ENCODE assay signal across 11 cellular contexts in genomic region chr12:41368006-41368405, GRCh38.
A peak's percentile ranks its signal among the peaks of the same experiment; 100 is the strongest.
DNase-seq lines count a peak whose midpoint lies in the region; ATAC-seq, FAIRE-seq and TF ChIP-seq lines count a peak whose summit lies in the region.
"Had no signal": no experiment of that assay in that cellular context is flagged by ENCODE, and none has a peak within 500 bp of the region (broad histone marks: within the 10 kb centered on the region; RNA-seq: fewer than 3 reads in every experiment).

No MANE protein-coding gene starts in this region.

- H3K4me2 ChIP-seq in OCI-LY3 (ENCODE audit: low read length), result no peak overlapping the region

- intact Hi-C loops in Caco-2 (cut with micrococcal nuclease; ENCODE audit: unreplicated experiment), result loop anchor here (1.0 kb wide), 1 partner anchor 295 kb away; no protein-coding TSS in a partner anchor

- H3K9ac ChIP-seq in OCI-LY3 (ENCODE audit: low read length), result no peak overlapping the region

- no peaks in the 10 kb centered on the region for H3K36me3 ChIP-seq in OCI-LY3 (replicated peaks; ENCODE audit: low read depth, low read length)
- H3K36me3 ChIP-seq in Caco-2 (ENCODE audit: control insufficient read depth, insufficient read depth, low read length), result no peaks in the 10 kb centered on the region
- H3K36me3 ChIP-seq: tibial artery had no signal

- TF ChIP-seq CTCF in AG04450 (IDR thresholded peaks at IDR 0.05; ENCODE audit: low read depth, low read length) (peak; percentile 28; the same call in 1 of the 2 replicates), GM12875 (IDR thresholded peaks at IDR 0.05; ENCODE audit: borderline replicate concordance, insufficient read depth, low read depth, low read length) (peak; percentile 15; the same call in 1 of the 2 replicates), OCI-LY3 (IDR thresholded peaks at IDR 0.05; ENCODE audit: low read depth, low read length) (peak; percentile 56), epithelial cell of esophagus (IDR thresholded peaks at IDR 0.05; ENCODE audit: insufficient read depth, low read depth, low read length, missing control alignments) (peak; percentile 51), Caco-2 (IDR thresholded peaks at IDR 0.05; ENCODE audit: insufficient read depth in 1 of 2, low read depth in 1 of 2, low read length in 1 of 2, severe bottlenecking in 1 of 2, unreplicated experiment in 1 of 2) (no peak)

- H4K20me1 ChIP-seq in OCI-LY3 (ENCODE audit: insufficient read depth, low read length), result no peaks in the 10 kb centered on the region

- no peak overlapping the region for H3K27ac Mint-ChIP-seq in Caco-2 (ENCODE audit: unreplicated experiment)
- H3K27ac Mint-ChIP-seq in activated CD8-positive, alpha-beta T cell treated with anti-CD3 and anti-CD28 coated beads, Interleukin-2, amount 10 ng/mL, durations not matched to agents 7 days and 5 days, result no peak overlapping the region
- H3K27ac Mint-ChIP-seq: CD4-positive, CD25-positive, alpha-beta regulatory T cell had no signal

- POLR2A ChIA-PET in AG04450 (lab: Yijun Ruan, JAX), result no interaction called here
- POLR2A ChIA-PET in Caco-2 (lab: Charles Lee), result no interaction called here
- POLR2A ChIA-PET in activated CD8-positive, alpha-beta T cell treated with anti-CD3 and anti-CD28 coated beads, Interleukin-2, amount 10 ng/mL, durations not matched to agents 7 days and 5 days (lab: Charles Lee), result no interaction called here

- BruUV-seq in Caco-2 (replicated peaks; lab: Mats Ljungman, UMichigan), result no TSS peak

- H3K27ac ChIP-seq in AG04450 (ENCODE audit: low read depth, low read length), result no peak overlapping the region
- no peak overlapping the region for H3K27ac ChIP-seq in OCI-LY3 (ENCODE audit: low read length)
- H3K27ac ChIP-seq: tibial artery had no signal

- TF ChIP-seq POLR2A in GM12892 (IDR thresholded peaks at IDR 0.05; ENCODE audit: low read depth, low read length), result no peak

- H3K27me3 ChIP-seq in AG04450 (ENCODE audit: control insufficient read depth, insufficient read depth, low read length) (no peaks in the 10 kb centered on the region), OCI-LY3 (ENCODE audit: low read depth, low read length) (no peaks in the 10 kb centered on the region), Caco-2 (replicated peaks; ENCODE audit: control insufficient read depth, insufficient read depth, low read length) (no peaks in the 10 kb centered on the region)
- H3K27me3 ChIP-seq: tibial artery had no signal

- no peak overlapping the region for H3K4me3 ChIP-seq in AG04450 (ENCODE audit: low read depth, low read length)
- no peak overlapping the region for H3K4me3 ChIP-seq in GM12875 (ENCODE audit: low read depth, low read length)
- H3K4me3 ChIP-seq in OCI-LY3 (ENCODE audit: low read length), result no peak overlapping the region
- H3K4me3 ChIP-seq in epithelial cell of esophagus (ENCODE audit: low read length), result no peak overlapping the region
- H3K4me3 ChIP-seq in Caco-2 (ENCODE audit: low read depth, low read length), result no peak overlapping the region
- H3K4me3 ChIP-seq: tibial artery had no signal

- no peak overlapping the region for H3K4me3 Mint-ChIP-seq in Caco-2 (ENCODE audit: unreplicated experiment)
- H3K4me3 Mint-ChIP-seq in activated CD8-positive, alpha-beta T cell treated with anti-CD3 and anti-CD28 coated beads, Interleukin-2, amount 10 ng/mL, durations not matched to agents 7 days and 5 days, result no peak overlapping the region
- H3K4me3 Mint-ChIP-seq: CD4-positive, CD25-positive, alpha-beta regulatory T cell had no signal

- FAIRE-seq in GM12892 (lab: Jason Lieb, UNC), result no peak

- no peaks in the 10 kb centered on the region for H3K36me3 Mint-ChIP-seq in Caco-2 (ENCODE audit: insufficient read depth, unreplicated experiment)
- no peaks in the 10 kb centered on the region for H3K36me3 Mint-ChIP-seq in activated CD8-positive, alpha-beta T cell treated with anti-CD3 and anti-CD28 coated beads, Interleukin-2, amount 10 ng/mL, durations not matched to agents 7 days and 5 days (ENCODE audit: low read depth)
- H3K36me3 Mint-ChIP-seq: CD4-positive, CD25-positive, alpha-beta regulatory T cell had no signal

- H3K27me3 Mint-ChIP-seq in Caco-2 (ENCODE audit: insufficient read depth, unreplicated experiment), result no peaks in the 10 kb centered on the region
- H3K27me3 Mint-ChIP-seq in activated CD8-positive, alpha-beta T cell treated with anti-CD3 and anti-CD28 coated beads, Interleukin-2, amount 10 ng/mL, durations not matched to agents 7 days and 5 days (ENCODE audit: low read depth), result no peaks in the 10 kb centered on the region
- H3K27me3 Mint-ChIP-seq: CD4-positive, CD25-positive, alpha-beta regulatory T cell had no signal

- no peaks in the 10 kb centered on the region for H3K79me2 ChIP-seq in OCI-LY3 (ENCODE audit: low read length)

- H3K9me3 ChIP-seq in AG04450 (ENCODE audit: control insufficient read depth, insufficient read depth, low read length) (no peaks in the 10 kb centered on the region), OCI-LY3 (ENCODE audit: insufficient read depth, low read length) (no peaks in the 10 kb centered on the region), Caco-2 (no peaks in the 10 kb centered on the region)
- H3K9me3 ChIP-seq: tibial artery had no signal

- CTCF ChIA-PET in AG04450 (lab: Charles Lee), result interaction anchor here (0.7 kb wide), 1 partner anchor 657 kb away, joined by 3 read pairs; no protein-coding TSS in a partner anchor
- CTCF ChIA-PET in Caco-2 (lab: Charles Lee), result no interaction called here
- CTCF ChIA-PET in activated CD8-positive, alpha-beta T cell treated with anti-CD3 and anti-CD28 coated beads, Interleukin-2, amount 10 ng/mL, durations not matched to agents 7 days and 5 days (lab: Charles Lee), result no interaction called here

- no peaks in the 10 kb centered on the region for H3K4me1 Mint-ChIP-seq in Caco-2 (ENCODE audit: low read depth, unreplicated experiment)
- H3K4me1 Mint-ChIP-seq in activated CD8-positive, alpha-beta T cell treated with anti-CD3 and anti-CD28 coated beads, Interleukin-2, amount 10 ng/mL, durations not matched to agents 7 days and 5 days (ENCODE audit: low read depth), result no peaks in the 10 kb centered on the region
- H3K4me1 Mint-ChIP-seq: CD4-positive, CD25-positive, alpha-beta regulatory T cell had no signal

- ATAC-seq in HG03095 (IDR thresholded peaks at IDR 0.05; ENCODE audit: unreplicated experiment), result no peak
- no peak for ATAC-seq in activated CD8-positive, alpha-beta T cell treated with anti-CD3 and anti-CD28 coated beads, Interleukin-2, amount 10 ng/mL, durations not matched to agents 7 days and 5 days

- H2AFZ ChIP-seq in OCI-LY3 (ENCODE audit: low read depth, low read length), result no peak overlapping the region

- no peak for DNase-seq in AG04450 (ENCODE audit: low read depth, low spot score)
- DNase-seq in epithelial cell of esophagus (ENCODE audit: low read depth), result peak; percentile 17
- no peak for DNase-seq in Caco-2
- DNase-seq in activated CD8-positive, alpha-beta T cell treated with anti-CD3 and anti-CD28 coated beads, Interleukin-2, amount 10 ng/mL, durations not matched to agents 7 days and 5 days, result no peak
- DNase-seq in GM12892 (ENCODE audit: insufficient read length), result no peak
- DNase-seq: CD4-positive, CD25-positive, alpha-beta regulatory T cell; effector CD4-positive, alpha-beta T cell; tibial artery had no signal

- no peaks in the 10 kb centered on the region for H3K4me1 ChIP-seq in OCI-LY3 (ENCODE audit: low read length)
- H3K4me1 ChIP-seq in Caco-2, result no peaks in the 10 kb centered on the region

- no peaks in the 10 kb centered on the region for H3K9me3 Mint-ChIP-seq in Caco-2 (ENCODE audit: unreplicated experiment)
- no peaks in the 10 kb centered on the region for H3K9me3 Mint-ChIP-seq in activated CD8-positive, alpha-beta T cell treated with anti-CD3 and anti-CD28 coated beads, Interleukin-2, amount 10 ng/mL, durations not matched to agents 7 days and 5 days (ENCODE audit: insufficient read depth)

Comparison
In these comparisons a context has a peak if more than half of its experiments do, and no peak if none do; other contexts are left out.
1. CTCF ChIP-seq: peak in AG04450 (single experiment), GM12875 (single experiment), OCI-LY3 (single experiment) and epithelial cell of esophagus (single experiment); none in Caco-2 (0 of 2).